Comparison of ENCODE assay signal across 13 cellular contexts in the genomic region with DNA sequence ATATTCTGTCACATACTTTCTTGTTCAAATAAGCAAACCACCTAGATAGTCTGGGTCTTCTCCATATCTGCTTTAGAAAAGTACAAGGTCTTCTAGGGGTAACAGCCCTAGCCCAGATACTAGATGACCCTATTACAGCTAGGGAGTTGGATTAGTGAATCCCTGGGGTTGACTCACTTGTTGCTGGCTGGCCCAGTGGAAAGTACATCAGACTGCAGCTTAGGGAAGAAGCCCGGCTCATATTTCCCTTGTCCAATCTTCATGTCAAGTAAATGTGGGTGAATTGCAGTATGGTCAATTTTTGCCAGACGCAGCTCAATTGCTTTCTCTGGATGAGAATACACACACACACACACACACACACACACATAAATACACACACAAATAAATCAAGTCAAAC.
DNase-seq lines count a peak whose midpoint lies in the region; ATAC-seq, FAIRE-seq and TF ChIP-seq lines count a peak whose summit lies in the region.
"Had no signal": no experiment of that assay in that cellular context is flagged by ENCODE, and none has a peak within 500 bp of the region (broad histone marks: within the 10 kb centered on the region; RNA-seq: fewer than 3 reads in every experiment).

No MANE protein-coding gene starts in this region.

- no peak overlapping the region for H2BK15ac ChIP-seq in IMR-90 (ENCODE audit: low read depth, low read length)

- no peak for TF ChIP-seq POLR2A in IMR-90 (IDR thresholded peaks at IDR 0.05; ENCODE audit: low read depth, low read length)

- H3K9ac ChIP-seq in IMR-90 (ENCODE audit: low read depth, low read length) (no peak overlapping the region), keratinocyte (ENCODE audit: control insufficient read depth, extremely low read depth, insufficient read depth, low read length) (no peak overlapping the region)

- H3K9me1 ChIP-seq in IMR-90 (ENCODE audit: insufficient read depth, low read length) (peaks cover 12% of the 10 kb centered on the region), keratinocyte (ENCODE audit: control insufficient read depth, extremely low read depth, insufficient read depth, low read length) (no peaks in the 10 kb centered on the region)

- DNase-seq in AG09319 (ENCODE audit: extremely low read depth, low read depth) (peak; percentile 12), IMR-90 (peak; percentile 82), cardiac fibroblast (ENCODE audit: low read depth in 2 of 2) (peak; percentile 58 to 67), keratinocyte (ENCODE audit: low read depth, low spot score) (no peak), occipital lobe (lab: John Stamatoyannopoulos, UW) (no peak), DMS 273 treated with DMSO at 0.1 percent for 48 hours (lab: John Stamatoyannopoulos, UW) (no peak), islet precursor cell (no peak)
- DNase-seq: activated naive CD4-positive, alpha-beta T cell treated with anti-CD3 and anti-CD28 coated beads for 36 hours; esophagus squamous epithelium; NCI-H1436 treated with DMSO at 0.1 percent for 48 hours; posterior cingulate gyrus; T-cell had no signal

- no peaks in the 10 kb centered on the region for H3K9me3 ChIP-seq in IMR-90 (ENCODE audit: control insufficient read depth, insufficient read depth, low read length)
- no peaks in the 10 kb centered on the region for H3K9me3 ChIP-seq in keratinocyte (ENCODE audit: control insufficient read depth, low read depth, low read length)
- H3K9me3 ChIP-seq: esophagus squamous epithelium had no signal

- H3K18ac ChIP-seq in IMR-90 (ENCODE audit: low read depth, low read length): no peak overlapping the region

- POLR2A ChIA-PET in IMR-90 (lab: Charles Lee; ENCODE audit: unreplicated experiment): interaction anchor here (0.5 kb wide), 1 partner anchor 319 kb away, joined by 4 read pairs; no protein-coding TSS in a partner anchor

- no CpG with 5 or more reads among the region's 2 CpGs for WGBS in IMR-90 (ENCODE audit: extremely low coverage in 2 of 2, insufficient read length in 1 of 2), 2 experiments

- H3K79me1 ChIP-seq in IMR-90 (ENCODE audit: low read depth in 1 of 2, low read length in 2 of 2): peaks cover 20 to 42% of the 10 kb centered on the region in 2 experiments

- H2AFZ ChIP-seq in IMR-90 (replicated peaks; ENCODE audit: low read length, poor library complexity) (no peak overlapping the region), keratinocyte (ENCODE audit: control insufficient read depth, low read length) (no peak overlapping the region)

- H3K4me1 ChIP-seq in IMR-90 (ENCODE audit: control insufficient read depth, insufficient read depth, low read length) (peaks cover 9% of the 10 kb centered on the region; the same call in 1 of the 2 replicates), keratinocyte (ENCODE audit: control insufficient read depth, extremely low read depth, insufficient read depth, low read length) (peaks cover 8% of the 10 kb centered on the region)
- H3K4me1 ChIP-seq: esophagus squamous epithelium had no signal

- H2AK5ac ChIP-seq in IMR-90 (ENCODE audit: low read depth, low read length): no peak overlapping the region

- no TSS peak for BruUV-seq in IMR-90 (replicated peaks; lab: Mats Ljungman, UMichigan)

- H2BK120ac ChIP-seq in IMR-90 (ENCODE audit: low read depth, low read length): no peak overlapping the region

- TF ChIP-seq CTCF in AG09319 (IDR thresholded peaks at IDR 0.05; ENCODE audit: low read depth, low read length): no peak
- TF ChIP-seq CTCF in IMR-90 (conservative IDR thresholded peaks at IDR 0.05; ENCODE audit: low read depth, low read length): no peak
- TF ChIP-seq CTCF in cardiac fibroblast (IDR thresholded peaks at IDR 0.05; ENCODE audit: low read depth, low read length): no peak
- TF ChIP-seq CTCF in keratinocyte (optimal IDR thresholded peaks at IDR 0.05 in 1 of 3, IDR thresholded peaks at IDR 0.05 in 1 of 3, conservative IDR thresholded peaks at IDR 0.05 in 1 of 3; ENCODE audit: extremely low read depth in 1 of 3, insufficient read depth in 2 of 3, low read length in 3 of 3): no peak

- peaks cover 9% of the 10 kb centered on the region; the same call in 1 of the 2 replicates for H4K20me1 ChIP-seq in IMR-90 (ENCODE audit: insufficient read depth, low read length)
- no peaks in the 10 kb centered on the region for H4K20me1 ChIP-seq in keratinocyte (ENCODE audit: control insufficient read depth, extremely low read depth, insufficient read depth, low read length)

- H3K79me2 ChIP-seq in keratinocyte (ENCODE audit: control insufficient read depth, insufficient read depth, low read length): no peaks in the 10 kb centered on the region

- CTCF ChIA-PET in IMR-90 (lab: Yijun Ruan, JAX): interaction anchor here (1.0 kb wide), 1 partner anchor 20 kb away, joined by 3 read pairs; no protein-coding TSS in a partner anchor

- no peak overlapping the region for H2BK20ac ChIP-seq in IMR-90 (ENCODE audit: low read depth, low read length)

- FAIRE-seq in keratinocyte (lab: Jason Lieb, UNC): peak; percentile 57

- H4K8ac ChIP-seq in IMR-90 (ENCODE audit: low read depth in 2 of 2, low read length in 2 of 2): no peak overlapping the region

- no peak overlapping the region for H3K23ac ChIP-seq in IMR-90 (ENCODE audit: low read depth, low read length)

- in situ Hi-C loops in IMR-90 (cut with MboI; ENCODE audit: low sequenced_read_pairs): no loop called here

- H3K27me3 ChIP-seq in IMR-90 (ENCODE audit: control insufficient read depth, insufficient read depth, low read length) (no peaks in the 10 kb centered on the region), keratinocyte (ENCODE audit: control insufficient read depth, extremely low read depth, insufficient read depth, low read length) (no peaks in the 10 kb centered on the region)
- H3K27me3 ChIP-seq: esophagus squamous epithelium had no signal

- H4K5ac ChIP-seq in IMR-90 (ENCODE audit: low read depth, low read length): no peak overlapping the region

- no peak overlapping the region for H2AK9ac ChIP-seq in IMR-90 (replicated peaks; ENCODE audit: low read depth, low read length, poor library complexity)

- H3K27ac ChIP-seq in IMR-90 (ENCODE audit: insufficient read depth, low read length) (no peak overlapping the region), keratinocyte (ENCODE audit: control insufficient read depth, insufficient read depth, low read length) (no peak overlapping the region)
- H3K27ac ChIP-seq: esophagus squamous epithelium had no signal

- no peak overlapping the region for H4K91ac ChIP-seq in IMR-90 (ENCODE audit: insufficient read depth, low read depth, low read length)

- H3K4ac ChIP-seq in IMR-90 (ENCODE audit: low read depth, low read length): no peak overlapping the region

- no peak for TF ChIP-seq RAD21 in IMR-90 (IDR thresholded peaks at IDR 0.05; ENCODE audit: low read length)

- H3K4me3 ChIP-seq in IMR-90 (ENCODE audit: insufficient read depth, low read depth, low read length) (no peak overlapping the region), cardiac fibroblast (replicated peaks in 1 of 2; ENCODE audit: low read depth in 2 of 2, low read length in 2 of 2) (no peak overlapping the region), keratinocyte (ENCODE audit: control insufficient read depth in 2 of 3, extremely low read depth in 1 of 3, insufficient read depth in 2 of 3, low read depth in 1 of 3, low read length in 3 of 3) (no peak overlapping the region)
- H3K4me3 ChIP-seq: esophagus squamous epithelium had no signal

- dilution Hi-C loops in IMR-90 (cut with HindIII; ENCODE audit: low sequenced_read_pairs, unreplicated experiment): no loop called here
- dilution Hi-C loops in keratinocyte (cut with MboI; ENCODE audit: extremely low pct_ligation_motif_present, low sequenced_read_pairs): no loop called here

- intact Hi-C loops in IMR-90 (cut with micrococcal nuclease): loop anchor here (5.0 to 10.0 kb wide), 3 partner anchors 137 to 244 kb away; a partner anchor contains a TSS

- ATAC-seq in IMR-90 (ENCODE audit: low read depth) (peak; percentile 95), HG03469 (IDR thresholded peaks at IDR 0.05; ENCODE audit: unreplicated experiment) (no peak)
- ATAC-seq: T-cell had no signal

- no peak overlapping the region for H2BK5ac ChIP-seq in IMR-90 (ENCODE audit: low read depth, low read length, poor library complexity, severe bottlenecking)

- H3K36me3 ChIP-seq in IMR-90 (ENCODE audit: control insufficient read depth, insufficient read depth, low read length): peaks cover 19% of the 10 kb centered on the region
- H3K36me3 ChIP-seq in keratinocyte (ENCODE audit: control insufficient read depth in 2 of 2, extremely low read depth in 1 of 2, insufficient read depth in 2 of 2, low read length in 2 of 2): peaks cover 5 to 8% of the 10 kb centered on the region in 2 experiments

- no peak overlapping the region for H3K14ac ChIP-seq in IMR-90 (replicated peaks; ENCODE audit: low read depth, low read length)

- no peak overlapping the region for H3K4me2 ChIP-seq in IMR-90 (ENCODE audit: low read depth, low read length)
- no peak overlapping the region for H3K4me2 ChIP-seq in keratinocyte (ENCODE audit: control insufficient read depth, extremely low read depth, insufficient read depth, low read depth, low read length)

- no peak overlapping the region for H3K56ac ChIP-seq in IMR-90 (ENCODE audit: extremely low read depth, insufficient read depth, low read length)

TF ChIP-seq in IMR-90, 13 proteins besides CTCF, POLR2A, EP300 and RAD21:
- peak; percentile 93 for TF ChIP-seq RFX5 (IDR thresholded peaks at IDR 0.05; ENCODE audit: low read depth, low read length)
- TF ChIP-seq NFE2L2 (IDR thresholded peaks at IDR 0.05; ENCODE audit: low read depth, low read length): no peak

Comparison
In these comparisons a context has a peak if more than half of its experiments do, and no peak if none do; other contexts are left out.
1. DNase-seq: peak in AG09319 (single experiment), IMR-90 (single experiment) and cardiac fibroblast (2 of 2); none in keratinocyte (single experiment), occipital lobe (single experiment), DMS 273 treated with DMSO at 0.1 percent for 48 hours (single experiment) and islet precursor cell (single experiment).